Comparison of ENCODE assay signal across 12 cellular contexts in the genomic region with DNA sequence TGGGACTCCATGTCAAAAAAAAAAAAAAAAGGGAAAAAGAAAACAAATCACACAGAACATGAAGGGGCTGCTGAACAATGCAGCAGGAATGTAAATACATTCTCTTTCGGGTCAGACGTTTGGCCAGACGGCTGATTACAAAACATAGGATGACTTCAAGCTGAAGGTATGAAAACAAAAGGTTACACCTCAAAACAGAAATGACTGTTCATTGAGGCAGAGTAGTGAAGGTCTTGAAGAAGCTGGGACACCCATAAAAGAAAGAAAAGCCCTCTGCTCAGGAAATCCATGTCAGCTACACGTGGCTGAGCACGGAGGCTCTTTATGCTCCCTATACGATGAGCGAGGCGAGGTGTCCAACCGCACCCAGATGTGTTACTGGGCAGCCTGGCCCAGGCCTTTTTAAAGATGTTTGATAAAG. TPM values are rescaled to one million over a fixed set of nuclear protein-coding genes. Genes with fewer than 3 reads are reported as not detected.
DNase-seq lines count a peak whose midpoint lies in the region; ATAC-seq and TF ChIP-seq lines count a peak whose summit lies in the region.
"Had no signal": no experiment of that assay in that cellular context is flagged by ENCODE, and none has a peak within 500 bp of the region (broad histone marks: within the 10 kb centered on the region; RNA-seq: fewer than 3 reads in every experiment).

No MANE protein-coding gene starts in this region.

- no peaks in the 10 kb centered on the region for H3K9me3 Mint-ChIP-seq in effector memory CD8-positive, alpha-beta T cell
- H3K9me3 Mint-ChIP-seq: activated T-cell treated with anti-CD3 and anti-CD28 coated beads, Interleukin-2, amount 50 U/mL, for 24 hours had no signal

- peaks cover 6 to 18% of the 10 kb centered on the region in 2 donors for H3K27me3 Mint-ChIP-seq in effector memory CD8-positive, alpha-beta T cell
- H3K27me3 Mint-ChIP-seq: activated T-cell treated with anti-CD3 and anti-CD28 coated beads, Interleukin-2, amount 50 U/mL, for 24 hours had no signal

- no peak overlapping the region for H3K4me3 Mint-ChIP-seq in effector memory CD8-positive, alpha-beta T cell
- H3K4me3 Mint-ChIP-seq: activated T-cell treated with anti-CD3 and anti-CD28 coated beads, Interleukin-2, amount 50 U/mL, for 24 hours had no signal

- ATAC-seq in effector memory CD8-positive, alpha-beta T cell (replicated peaks) = no peak
- no peak for ATAC-seq in stimulated activated naive CD8-positive, alpha-beta T cell treated with anti-CD3 and anti-CD28 coated beads, Interleukin-15, Interleukin-2, amounts not matched to agents 100 U/mL and 50 U/mL, for 24 hours
- no peak for ATAC-seq in HG02981 (IDR thresholded peaks at IDR 0.05; ENCODE audit: unreplicated experiment)

- no peak for TF ChIP-seq RAD21 in Ishikawa (IDR thresholded peaks at IDR 0.05; ENCODE audit: low read depth)

- H3K27ac Mint-ChIP-seq in effector memory CD8-positive, alpha-beta T cell = no peak overlapping the region
- H3K27ac Mint-ChIP-seq: activated T-cell treated with anti-CD3 and anti-CD28 coated beads, Interleukin-2, amount 50 U/mL, for 24 hours had no signal

- peak; percentile 80; the same call in 1 of the 2 replicates for TF ChIP-seq EP300 in Ishikawa (IDR thresholded peaks at IDR 0.05; ENCODE audit: borderline replicate concordance)

- DNase-seq in AG20443 (ENCODE audit: low spot score) (peak; percentile 86), dedifferentiated amniotic fluid mesenchymal stem cell (ENCODE audit: extremely low spot score) (peak; percentile 70), lung microvascular endothelial cell (ENCODE audit: low read depth in 2 of 2) (peak; percentile 52 to 89), NCI-H748 treated with DMSO at 0.1 percent for 48 hours (lab: John Stamatoyannopoulos, UW) (no peak)
- DNase-seq in effector memory CD8-positive, alpha-beta T cell = no peak
- no peak for DNase-seq in stimulated activated naive CD8-positive, alpha-beta T cell treated with anti-CD3 and anti-CD28 coated beads, Interleukin-15, Interleukin-2, amounts not matched to agents 100 U/mL and 50 U/mL, for 24 hours
- DNase-seq: activated T-cell treated with anti-CD3 and anti-CD28 coated beads, Interleukin-2, amount 50 U/mL, for 24 hours; cortex of kidney; NCI-H510A; retina had no signal

- no peaks in the 10 kb centered on the region for H3K4me1 Mint-ChIP-seq in effector memory CD8-positive, alpha-beta T cell (ENCODE audit: low read depth in 2 of 2)

- H3K36me3 Mint-ChIP-seq in effector memory CD8-positive, alpha-beta T cell (ENCODE audit: insufficient read depth) = no peaks in the 10 kb centered on the region

TF ChIP-seq in Ishikawa, 13 proteins besides CTCF, POLR2A, EP300 and RAD21:
- no peak for TF ChIP-seq ZBTB7A (IDR thresholded peaks at IDR 0.05; ENCODE audit: low read depth)
- TF ChIP-seq, protein P1, sequence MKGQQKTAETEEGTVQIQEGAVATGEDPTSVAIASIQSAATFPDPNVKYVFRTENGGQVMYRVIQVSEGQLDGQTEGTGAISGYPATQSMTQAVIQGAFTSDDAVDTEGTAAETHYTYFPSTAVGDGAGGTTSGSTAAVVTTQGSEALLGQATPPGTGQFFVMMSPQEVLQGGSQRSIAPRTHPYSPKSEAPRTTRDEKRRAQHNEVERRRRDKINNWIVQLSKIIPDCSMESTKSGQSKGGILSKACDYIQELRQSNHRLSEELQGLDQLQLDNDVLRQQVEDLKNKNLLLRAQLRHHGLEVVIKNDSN (IDR thresholded peaks at IDR 0.05) = no peak
- peak; percentile 96 for TF ChIP-seq CEBPB (IDR thresholded peaks at IDR 0.05)
- TF ChIP-seq, protein P2, sequence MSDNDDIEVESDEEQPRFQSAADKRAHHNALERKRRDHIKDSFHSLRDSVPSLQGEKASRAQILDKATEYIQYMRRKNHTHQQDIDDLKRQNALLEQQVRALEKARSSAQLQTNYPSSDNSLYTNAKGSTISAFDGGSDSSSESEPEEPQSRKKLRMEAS (IDR thresholded peaks at IDR 0.05) = peak; percentile 46; the same call in 1 of the 2 replicates
- 0 out of 2 replicates have a peak, but pooled peaks have one; percentile 21 for TF ChIP-seq TAF1 (IDR thresholded peaks at IDR 0.05; ENCODE audit: low read depth)
- TF ChIP-seq NFIC (IDR thresholded peaks at IDR 0.05) = peak; percentile 82
- TF ChIP-seq, protein P3, sequence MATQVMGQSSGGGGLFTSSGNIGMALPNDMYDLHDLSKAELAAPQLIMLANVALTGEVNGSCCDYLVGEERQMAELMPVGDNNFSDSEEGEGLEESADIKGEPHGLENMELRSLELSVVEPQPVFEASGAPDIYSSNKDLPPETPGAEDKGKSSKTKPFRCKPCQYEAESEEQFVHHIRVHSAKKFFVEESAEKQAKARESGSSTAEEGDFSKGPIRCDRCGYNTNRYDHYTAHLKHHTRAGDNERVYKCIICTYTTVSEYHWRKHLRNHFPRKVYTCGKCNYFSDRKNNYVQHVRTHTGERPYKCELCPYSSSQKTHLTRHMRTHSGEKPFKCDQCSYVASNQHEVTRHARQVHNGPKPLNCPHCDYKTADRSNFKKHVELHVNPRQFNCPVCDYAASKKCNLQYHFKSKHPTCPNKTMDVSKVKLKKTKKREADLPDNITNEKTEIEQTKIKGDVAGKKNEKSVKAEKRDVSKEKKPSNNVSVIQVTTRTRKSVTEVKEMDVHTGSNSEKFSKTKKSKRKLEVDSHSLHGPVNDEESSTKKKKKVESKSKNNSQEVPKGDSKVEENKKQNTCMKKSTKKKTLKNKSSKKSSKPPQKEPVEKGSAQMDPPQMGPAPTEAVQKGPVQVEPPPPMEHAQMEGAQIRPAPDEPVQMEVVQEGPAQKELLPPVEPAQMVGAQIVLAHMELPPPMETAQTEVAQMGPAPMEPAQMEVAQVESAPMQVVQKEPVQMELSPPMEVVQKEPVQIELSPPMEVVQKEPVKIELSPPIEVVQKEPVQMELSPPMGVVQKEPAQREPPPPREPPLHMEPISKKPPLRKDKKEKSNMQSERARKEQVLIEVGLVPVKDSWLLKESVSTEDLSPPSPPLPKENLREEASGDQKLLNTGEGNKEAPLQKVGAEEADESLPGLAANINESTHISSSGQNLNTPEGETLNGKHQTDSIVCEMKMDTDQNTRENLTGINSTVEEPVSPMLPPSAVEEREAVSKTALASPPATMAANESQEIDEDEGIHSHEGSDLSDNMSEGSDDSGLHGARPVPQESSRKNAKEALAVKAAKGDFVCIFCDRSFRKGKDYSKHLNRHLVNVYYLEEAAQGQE (IDR thresholded peaks at IDR 0.05; ENCODE audit: low read depth) = no peak
- TF ChIP-seq YY1 (IDR thresholded peaks at IDR 0.05; ENCODE audit: low read depth) = peak; percentile 3; the same call in 1 of the 2 replicates
- no peak for TF ChIP-seq EGR1 (IDR thresholded peaks at IDR 0.05)
- TF ChIP-seq TCF12 (IDR thresholded peaks at IDR 0.05; ENCODE audit: low read depth) = peak; percentile 91
- peak; percentile 95 for TF ChIP-seq TEAD4 (IDR thresholded peaks at IDR 0.05)
- no peak for TF ChIP-seq CREB1 (IDR thresholded peaks at IDR 0.05; ENCODE audit: low read depth)
- peak; percentile 38; the same call in 1 of the 2 replicates for TF ChIP-seq FOXM1 (IDR thresholded peaks at IDR 0.05; ENCODE audit: borderline replicate concordance, low read depth)

RNA-seq across cellular contexts. Expression of a gene that starts 37.7 kb away (rescaled TPM):
- 9.2 and 9.9 TPM in 2 replicates for total RNA-seq in lung microvascular endothelial cell

Comparison
In these comparisons a context has a peak if more than half of its experiments do, and no peak if none do; other contexts are left out.
1. DNase-seq: peak in AG20443 (single experiment), dedifferentiated amniotic fluid mesenchymal stem cell (single experiment) and lung microvascular endothelial cell (2 of 2); none in NCI-H748 treated with DMSO at 0.1 percent for 48 hours (single experiment), effector memory CD8-positive, alpha-beta T cell (0 of 3) and stimulated activated naive CD8-positive, alpha-beta T cell treated with anti-CD3 and anti-CD28 coated beads, Interleukin-15, Interleukin-2, amounts not matched to agents 100 U/mL and 50 U/mL, for 24 hours (single experiment).